8 cellular contexts compared by ENCODE assay signal in genomic region chr10:87084291-87084782, GRCh38. TPM values are rescaled to one million over a fixed set of nuclear protein-coding genes. Genes with fewer than 3 reads are reported as not detected.
DNase-seq lines count a peak whose midpoint lies in the region; ATAC-seq and TF ChIP-seq lines count a peak whose summit lies in the region.
"Not testable (repeated sequence)": the region's sequence is repeated elsewhere in the genome, so short reads cannot be mapped to it uniquely, and the experiment has no call there.

No MANE protein-coding gene starts in this region.

- not testable (repeated sequence) for TF ChIP-seq POLR2A in esophagus muscularis mucosa (IDR thresholded peaks at IDR 0.05; ENCODE audit: low read depth)

- not testable (repeated sequence) for H3K27me3 Mint-ChIP-seq in CD14-positive monocyte (ENCODE audit: low read depth in 3 of 3)

- H3K36me3 ChIP-seq in esophagus muscularis mucosa, lower lobe of right lung: not testable (repeated sequence)

- not testable (repeated sequence) for DNase-seq in CD14-positive monocyte (ENCODE audit: low spot score); esophagus muscularis mucosa (ENCODE audit: extremely low spot score); lower lobe of right lung; stimulated activated naive CD8-positive, alpha-beta T cell treated with anti-CD3 and anti-CD28 coated beads, Interleukin-15, Interleukin-2, amounts not matched to agents 100 U/mL and 50 U/mL, for 24 hours
- DNase-seq in RPMI7951 (ENCODE audit: low read depth) (peak; percentile 78), amniotic epithelial cell (ENCODE audit: low read depth) (peak; percentile 85)

- H3K27ac Mint-ChIP-seq in CD14-positive monocyte: peak overlapping the region; percentile 92 to 97 (median 96)

- not testable (repeated sequence) for H3K9me3 ChIP-seq in esophagus muscularis mucosa, lower lobe of right lung

- H3K9me3 Mint-ChIP-seq in CD14-positive monocyte: not testable (repeated sequence)

- peaks cover 39% of the 10 kb centered on the region for H3K4me1 Mint-ChIP-seq in CD14-positive monocyte

- TF ChIP-seq CTCF in CD14-positive monocyte (IDR thresholded peaks at IDR 0.05); esophagus muscularis mucosa (IDR thresholded peaks at IDR 0.05); lower lobe of right lung (IDR thresholded peaks at IDR 0.05): not testable (repeated sequence)

- H3K27ac ChIP-seq in esophagus muscularis mucosa (replicated peaks in 1 of 4) (peak overlapping the region; percentile 44 to 65 (median 52)), lower lobe of right lung (peak overlapping the region; percentile 71)

- not testable (repeated sequence) for H3K4me3 Mint-ChIP-seq in CD14-positive monocyte

- H3K4me3 ChIP-seq in esophagus muscularis mucosa, lower lobe of right lung: not testable (repeated sequence)

- not testable (repeated sequence) for TF ChIP-seq EP300 in esophagus muscularis mucosa (IDR thresholded peaks at IDR 0.05)

- not testable (repeated sequence) for H3K27me3 ChIP-seq in esophagus muscularis mucosa; lower lobe of right lung (ENCODE audit: low read depth)

- intact Hi-C loops in CD14-positive monocyte (cut with micrococcal nuclease); esophagus muscularis mucosa (cut with DNase I); lower lobe of right lung (cut with DNase I): not testable (repeated sequence)

- ATAC-seq in GM19467 (IDR thresholded peaks at IDR 0.05; ENCODE audit: unreplicated experiment) (peak; percentile 57), HG03175 (IDR thresholded peaks at IDR 0.05; ENCODE audit: unreplicated experiment) (peak; percentile 63), lower lobe of right lung (peak; percentile 47 to 65)
- peak; percentile 72 for ATAC-seq in stimulated activated naive CD8-positive, alpha-beta T cell treated with anti-CD3 and anti-CD28 coated beads, Interleukin-15, Interleukin-2, amounts not matched to agents 100 U/mL and 50 U/mL, for 24 hours

- peaks cover 13 to 54% (median 44%) of the 10 kb centered on the region in 4 donors for H3K4me1 ChIP-seq in esophagus muscularis mucosa
- peaks cover 65% of the 10 kb centered on the region for H3K4me1 ChIP-seq in lower lobe of right lung

- peaks cover 24 to 48% of the 10 kb centered on the region in 2 donors for H3K36me3 Mint-ChIP-seq in CD14-positive monocyte

RNA-seq across cellular contexts. Expression of gene GLUD1, which starts 10.3 kb away (rescaled TPM):
- polyA plus RNA-seq in CD14-positive monocyte: 100 to 1,000 TPM; 163 to 175 TPM
- 175 and 190 TPM in 2 replicates for total RNA-seq in RPMI7951 (2014; rRNA removed; shearing (Covaris generic))
- total RNA-seq in esophagus muscularis mucosa: 100 to 1,000 TPM; 152 to 187 (median 161) TPM
- 125 TPM for total RNA-seq in lower lobe of right lung

RNA-seq across cellular contexts. Expression of gene SHLD2, which starts 10.7 kb away (rescaled TPM):
- 10 to 100 TPM; 16.2 to 16.3 TPM for polyA plus RNA-seq in CD14-positive monocyte
- total RNA-seq in RPMI7951 (2014; rRNA removed; shearing (Covaris generic)): 21.9 and 24.9 TPM in 2 replicates
- total RNA-seq in esophagus muscularis mucosa (10 to 100 TPM; 17.0 to 25.7 (median 22.8) TPM), lower lobe of right lung (23.2 TPM)
